33 cellular contexts compared by ENCODE assay signal in genomic region chr6:18538315-18538714, GRCh38.
"Had no signal": no experiment of that assay in that cellular context is flagged by ENCODE, and none has a peak within 500 bp of the region (broad histone marks: within the 10 kb centered on the region; RNA-seq: fewer than 3 reads in every experiment).

No MANE protein-coding gene starts in this region.

- DNase-seq: activated effector memory CD4-positive, alpha-beta T cell treated with anti-CD3 and anti-CD28 coated beads, Interleukin-2, amount 50 U/mL, for 16 hours; activated effector memory CD4-positive, alpha-beta T cell treated with Interleukin-2 at 50 U/mL for 16 hours; activated gamma-delta T cell; activated gamma-delta T cell treated with Interleukin-2 at 50 U/mL for 16 hours; activated naive CD4-positive, alpha-beta T cell; activated naive CD4-positive, alpha-beta T cell treated with anti-CD3 and anti-CD28 coated beads for 36 hours; activated naive CD4-positive, alpha-beta T cell treated with anti-CD3 and anti-CD28 coated beads, Interleukin-2, amount 10 ng/mL, durations not matched to agents 7 days and 5 days; activated naive CD4-positive, alpha-beta T cell treated with anti-CD3 and anti-CD28 coated beads, Interleukin-2, amount 50 U/mL, for 16 hours; activated naive CD4-positive, alpha-beta T cell treated with Interleukin-2 at 50 U/mL for 16 hours; activated naive CD8-positive, alpha-beta T cell treated with anti-CD3 and anti-CD28 coated beads for 36 hours; activated naive CD8-positive, alpha-beta T cell treated with anti-CD3 and anti-CD28 coated beads, Interleukin-2, amount 10 ng/mL, durations not matched to agents 7 days and 5 days; activated naive CD8-positive, alpha-beta T cell treated with anti-CD3 and anti-CD28 coated beads, Interleukin-2, amount 50 U/mL, for 24 hours; activated T-cell treated with anti-CD3 and anti-CD28 coated beads, Interleukin-2, amount 50 U/mL, for 24 hours; activated T-cell treated with anti-CD3 and anti-CD28 coated beads, Interleukin-2, amount 50 U/mL, for 4 hours; activated T-cell treated with anti-CD3 and anti-CD28 coated beads, Interleukin-2, amount 50 U/mL, for 48 hours; activated T-cell treated with anti-CD3 and anti-CD28 coated beads, Interleukin-2, amount 50 U/mL, for 72 hours; adrenal gland; amniotic stem cell; amygdala; anterior cingulate cortex; aorta; body of pancreas; brain microvascular endothelial cell; caudate nucleus; central memory CD4-positive, alpha-beta T cell; cerebellar nuclear complex had no signal

- H3K4me3 ChIP-seq: adrenal gland, ascending aorta, body of pancreas, breast epithelium, cardiac muscle cell had no signal

- H3K36me3 ChIP-seq: adrenal gland, ascending aorta, brain microvascular endothelial cell, breast epithelium, cardiac muscle cell had no signal

- ATAC-seq: activated naive CD4-positive, alpha-beta T cell treated with anti-CD3 and anti-CD28 coated beads, Interleukin-2, amount 50 U/mL, for 72 hours; activated naive CD8-positive, alpha-beta T cell treated with anti-CD3 and anti-CD28 coated beads, Interleukin-2, amount 50 U/mL, for 24 hours; activated T-cell treated with anti-CD3 and anti-CD28 coated beads, Interleukin-2, amount 50 U/mL, for 4 hours; activated T-cell treated with anti-CD3 and anti-CD28 coated beads, Interleukin-2, amount 50 U/mL, for 72 hours; activated T-helper 17 cell treated with anti-CD3 and anti-CD28 coated beads, Interleukin-2, amount 50 U/mL, for 72 hours; body of pancreas had no signal

- H3K9me3 ChIP-seq: adrenal gland, body of pancreas, breast epithelium had no signal

- FAIRE-seq: astrocyte, bronchial epithelial cell had no signal

- H3K4me1 ChIP-seq: adrenal gland, ascending aorta, body of pancreas, breast epithelium had no signal

- H3K27ac ChIP-seq: adrenal gland, ascending aorta, body of pancreas, brain microvascular endothelial cell, breast epithelium, cardiac muscle cell had no signal

- H3K27me3 ChIP-seq: ascending aorta, body of pancreas, brain microvascular endothelial cell, breast epithelium, cardiac muscle cell had no signal
